35 cellular contexts compared by ENCODE assay signal in genomic region chr10:106500041-106500440, GRCh38.
"Had no signal": no experiment of that assay in that cellular context is flagged by ENCODE, and none has a peak within 500 bp of the region (broad histone marks: within the 10 kb centered on the region; RNA-seq: fewer than 3 reads in every experiment).

No MANE protein-coding gene starts in this region.

- H3K27ac ChIP-seq: cardiac muscle cell, Peyer's patch, WERI-Rb-1 had no signal

- H3K36me3 ChIP-seq: cardiac muscle cell, MG63, Peyer's patch, WERI-Rb-1 had no signal

- H3K4me3 ChIP-seq: cardiac muscle cell, MG63, Peyer's patch had no signal

- ATAC-seq: activated CD8-positive, alpha-beta memory T cell treated with anti-CD3 and anti-CD28 coated beads, Interleukin-2, amount 10 ng/mL, durations not matched to agents 7 days and 5 days; activated naive CD8-positive, alpha-beta T cell treated with anti-CD3 and anti-CD28 coated beads, Interleukin-2, amount 50 U/mL, for 24 hours; Right ventricle myocardium inferior; SK-N-SH treated with all-trans-retinoic acid at 6 μM for 48 hours; T-cell had no signal

- DNase-seq: activated CD4-positive, alpha-beta memory T cell treated with anti-CD3 and anti-CD28 coated beads, Interleukin-2, amount 10 ng/mL, durations not matched to agents 7 days and 5 days; activated CD4-positive, alpha-beta T cell treated with anti-CD3 and anti-CD28 coated beads for 1 hour; activated CD4-positive, alpha-beta T cell treated with anti-CD3 and anti-CD28 coated beads for 48 hours; activated CD4-positive, CD25-positive, alpha-beta regulatory T cell; activated CD8-positive, alpha-beta memory T cell treated with anti-CD3 and anti-CD28 coated beads for 24 hours; activated CD8-positive, alpha-beta memory T cell treated with anti-CD3 and anti-CD28 coated beads, Interleukin-2, amount 10 ng/mL, durations not matched to agents 7 days and 5 days; activated CD8-positive, alpha-beta memory T cell treated with anti-CD3 and anti-CD28 coated beads, Interleukin-2, amount 50 U/mL, for 48 hours; activated effector memory CD4-positive, alpha-beta T cell treated with Interleukin-2 at 50 U/mL for 16 hours; activated naive CD4-positive, alpha-beta T cell treated with anti-CD3 and anti-CD28 coated beads, Interleukin-2, amount 10 ng/mL, durations not matched to agents 7 days and 5 days; activated naive CD8-positive, alpha-beta T cell treated with anti-CD3 and anti-CD28 coated beads, Interleukin-2, amount 50 U/mL, for 24 hours; activated T-cell treated with anti-CD3 and anti-CD28 coated beads, Interleukin-2, amount 50 U/mL, for 48 hours; anterior cingulate cortex; Karpas-422; KBM-7; MG63; NCI-H1048; NCI-H1105 treated with DMSO at 0.1 percent for 48 hours; NCI-H1436; NCI-H1694; NCI-H1930; NCI-H2081 treated with DMSO at 0.1 percent for 48 hours; NCI-H226; NCI-H446 treated with DMSO at 0.1 percent for 48 hours; NCI-H524; NCI-H69; Peyer's patch; RPMI8226; SIG-M5; T-cell; T-helper 2 cell; T-helper 9 cell; WERI-Rb-1 had no signal

- H3K27me3 ChIP-seq: cardiac muscle cell, MG63, Peyer's patch had no signal

- H3K9me3 ChIP-seq: MG63, Peyer's patch had no signal

- H3K4me1 ChIP-seq: Peyer's patch had no signal
